ENCODE assay signal across 32 cellular contexts in the genomic region with DNA sequence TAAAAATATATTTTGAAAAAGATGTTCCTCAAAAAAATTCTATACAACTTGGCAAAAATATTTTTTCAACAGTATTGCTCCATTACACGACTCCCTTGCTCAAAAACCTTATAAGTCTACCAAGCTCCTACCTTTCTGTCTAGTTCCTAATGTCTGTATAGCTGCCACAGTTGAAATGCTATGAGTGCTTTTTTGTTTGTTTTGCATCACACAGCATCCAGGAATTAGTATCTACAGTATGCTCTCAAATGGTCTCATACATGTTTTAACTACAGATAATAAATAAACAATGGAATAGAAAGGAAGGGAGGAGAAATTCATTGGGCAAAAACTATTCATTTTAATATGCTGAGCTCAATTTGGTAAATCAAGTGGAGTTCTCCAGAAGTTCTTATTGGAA. TPM values are rescaled to one million over a fixed set of nuclear protein-coding genes. Genes with fewer than 3 reads are reported as not detected.
"Had no signal": no experiment of that assay in that cellular context is flagged by ENCODE, and none has a peak within 500 bp of the region (broad histone marks: within the 10 kb centered on the region; RNA-seq: fewer than 3 reads in every experiment).

No MANE protein-coding gene starts in this region.

- H3K4me3 ChIP-seq: ascending aorta, breast epithelium, cardiac muscle cell, colonic mucosa, esophagus squamous epithelium, gastroesophageal sphincter, heart right ventricle had no signal

- H3K36me3 ChIP-seq: breast epithelium, cardiac muscle cell, colonic mucosa, esophagus squamous epithelium, gastroesophageal sphincter, heart right ventricle had no signal

- H3K4me1 ChIP-seq: breast epithelium, colonic mucosa, esophagus squamous epithelium, gastroesophageal sphincter, heart right ventricle had no signal

- DNase-seq: activated CD4-positive, alpha-beta memory T cell treated with anti-CD3 and anti-CD28 coated beads, Interleukin-2, amount 10 ng/mL, durations not matched to agents 7 days and 5 days; activated CD4-positive, alpha-beta T cell treated with anti-CD3 and anti-CD28 coated beads for 1 hour; activated CD4-positive, alpha-beta T cell treated with anti-CD3 and anti-CD28 coated beads for 4 hours; activated CD4-positive, alpha-beta T cell treated with anti-CD3 and anti-CD28 coated beads, Interleukin-2, amount 10 ng/mL, durations not matched to agents 7 days and 5 days; activated CD4-positive, alpha-beta T cell treated with anti-CD3 and anti-CD28 coated beads, Interleukin-2, amount 50 U/mL, for 4 hours; activated CD8-positive, alpha-beta memory T cell treated with anti-CD3 and anti-CD28 coated beads, Interleukin-2, amount 50 U/mL, for 48 hours; activated gamma-delta T cell; activated naive CD4-positive, alpha-beta T cell; activated naive CD4-positive, alpha-beta T cell treated with anti-CD3 and anti-CD28 coated beads, Interleukin-2, amount 10 ng/mL, durations not matched to agents 7 days and 5 days; activated naive CD8-positive, alpha-beta T cell treated with anti-CD3 and anti-CD28 coated beads, Interleukin-2, amount 10 ng/mL, durations not matched to agents 7 days and 5 days; activated T-cell treated with anti-CD3 and anti-CD28 coated beads for 4 hours; activated T-cell treated with anti-CD3 and anti-CD28 coated beads, Interleukin-2, amount 50 U/mL, for 24 hours; activated T-cell treated with anti-CD3 and anti-CD28 coated beads, Interleukin-2, amount 50 U/mL, for 72 hours; central memory CD4-positive, alpha-beta T cell; cerebellar nuclear complex; colonic mucosa; effector CD8-positive, alpha-beta T cell; esophagus squamous epithelium; foreskin melanocyte; heart right ventricle; T-helper 2 cell had no signal

- H3K9me3 ChIP-seq: ascending aorta, breast epithelium, colonic mucosa, esophagus squamous epithelium, gastroesophageal sphincter, heart right ventricle had no signal

- ATAC-seq: activated naive CD4-positive, alpha-beta T cell treated with anti-CD3 and anti-CD28 coated beads, Interleukin-2, amount 50 U/mL, for 72 hours; activated T-cell treated with anti-CD3 and anti-CD28 coated beads, Interleukin-2, amount 50 U/mL, for 72 hours; gastroesophageal sphincter; heart right ventricle; WTC11 had no signal

- H3K27ac ChIP-seq: ascending aorta, breast epithelium, cardiac muscle cell, colonic mucosa, epithelial cell of prostate, esophagus squamous epithelium, gastroesophageal sphincter, heart right ventricle had no signal

- H3K27me3 ChIP-seq: ascending aorta, cardiac muscle cell, colonic mucosa, gastroesophageal sphincter had no signal

RNA-seq across cellular contexts. Expression of a gene that starts 17.3 kb away (rescaled TPM):
- total RNA-seq: activated CD4-positive, alpha-beta memory T cell treated with anti-CD3 and anti-CD28 coated beads, Interleukin-2, amount 10 ng/mL, durations not matched to agents 7 days and 5 days; activated CD4-positive, alpha-beta T cell treated with anti-CD3 and anti-CD28 coated beads, Interleukin-2, amount 10 ng/mL, durations not matched to agents 7 days and 5 days; activated naive CD4-positive, alpha-beta T cell treated with anti-CD3 and anti-CD28 coated beads, Interleukin-2, amount 50 U/mL, for 72 hours; activated naive CD8-positive, alpha-beta T cell treated with anti-CD3 and anti-CD28 coated beads, Interleukin-2, amount 10 ng/mL, durations not matched to agents 7 days and 5 days; activated T-cell treated with anti-CD3 and anti-CD28 coated beads, Interleukin-2, amount 50 U/mL, for 72 hours; dermis microvascular lymphatic vessel endothelial cell; endothelial cell of umbilical vein; fibroblast of villous mesenchyme; glomerular endothelial cell had no signal
